ENCODE assay signal across 11 cellular contexts in genomic region chr11:67466962-67467771, GRCh38. TPM values are rescaled to one million over a fixed set of nuclear protein-coding genes. Genes with fewer than 3 reads are reported as not detected.
DNase-seq lines count a peak whose midpoint lies in the region; ATAC-seq and TF ChIP-seq lines count a peak whose summit lies in the region.
"Had no signal": no experiment of that assay in that cellular context is flagged by ENCODE, and none has a peak within 500 bp of the region (broad histone marks: within the 10 kb centered on the region; RNA-seq: fewer than 3 reads in every experiment).

No MANE protein-coding gene starts in this region.

- DNase-seq in GM23338 (ENCODE audit: low spot score) (no peak), epithelial cell of proximal tubule (ENCODE audit: low read depth) (no peak), sciatic nerve (ENCODE audit: low spot score) (no peak), omental fat pad (ENCODE audit: low spot score) (no peak)

- TF ChIP-seq CTCF in GM23338 (conservative IDR thresholded peaks at IDR 0.05; ENCODE audit: low read depth in 2 of 2) (no peak), SU-DHL-6 (IDR thresholded peaks at IDR 0.05; ENCODE audit: insufficient read depth, low read length, poor library complexity, severe bottlenecking) (no peak), epithelial cell of proximal tubule (conservative IDR thresholded peaks at IDR 0.05; ENCODE audit: low read depth, low read length) (no peak), omental fat pad (IDR thresholded peaks at IDR 0.05) (no peak)

- H3K4me1 ChIP-seq in GM23338 (ENCODE audit: insufficient read depth) (peaks cover 13% of the 10 kb centered on the region; the same call in 1 of the 2 replicates), skeletal muscle satellite cell (ENCODE audit: control insufficient read depth, insufficient read depth, low read length) (peaks cover 27% of the 10 kb centered on the region)

- H3K36me3 Mint-ChIP-seq in GM23338 (ENCODE audit: low read depth): no peaks in the 10 kb centered on the region; the same call in 2 of the 3 replicates

- H3F3A ChIP-seq in GM23338 (replicated peaks; ENCODE audit: low read depth) (no peaks in the 10 kb centered on the region), SU-DHL-6 (ENCODE audit: insufficient read depth) (peaks cover 37% of the 10 kb centered on the region)

- intact Hi-C loops in sciatic nerve (cut with DNase I): no loop called here

- H3K9me2 ChIP-seq in GM23338 (ENCODE audit: insufficient read depth): no peaks in the 10 kb centered on the region
- H3K9me2 ChIP-seq in SU-DHL-6 (replicated peaks; ENCODE audit: insufficient read depth, low read length): no peaks in the 10 kb centered on the region

- no peak overlapping the region for H3K4me3 ChIP-seq in GM23338
- peak overlapping the region; percentile 86 for H3K4me3 ChIP-seq in SU-DHL-6 (ENCODE audit: insufficient read depth, low read length, poor library complexity, severe bottlenecking)
- H3K4me3 ChIP-seq in epithelial cell of proximal tubule (ENCODE audit: low read depth, low read length): peak overlapping the region; percentile 84
- H3K4me3 ChIP-seq in skeletal muscle satellite cell (ENCODE audit: low read length): peak overlapping the region; percentile 91

- peak overlapping the region; percentile 88 for H3K4me3 Mint-ChIP-seq in GM23338

- no peak for ATAC-seq in GM23338
- no peak for ATAC-seq in sciatic nerve
- ATAC-seq in GM21825 (IDR thresholded peaks at IDR 0.05; ENCODE audit: unreplicated experiment): no peak
- no peak for ATAC-seq in omental fat pad (ENCODE audit: low FRiP score)

- H3K36me3 ChIP-seq in GM23338 (ENCODE audit: insufficient read depth) (no peaks in the 10 kb centered on the region), SU-DHL-6 (ENCODE audit: low read length) (no peaks in the 10 kb centered on the region), skeletal muscle satellite cell (ENCODE audit: insufficient read depth, low read length) (no peaks in the 10 kb centered on the region)

- H3K27me3 Mint-ChIP-seq in GM23338 (ENCODE audit: insufficient read depth, low read depth, poor library complexity): peaks cover 20% of the 10 kb centered on the region

- no peaks in the 10 kb centered on the region for H3K27me3 ChIP-seq in GM23338 (ENCODE audit: insufficient read depth)
- H3K27me3 ChIP-seq in SU-DHL-6 (ENCODE audit: low read length): no peaks in the 10 kb centered on the region
- peaks cover 4% of the 10 kb centered on the region for H3K27me3 ChIP-seq in skeletal muscle satellite cell (ENCODE audit: control insufficient read depth, insufficient read depth, low read length)
- H3K27me3 ChIP-seq: SJSA1 had no signal

- H4K20me1 ChIP-seq in GM23338 (replicated peaks; ENCODE audit: insufficient read depth) (no peaks in the 10 kb centered on the region), SU-DHL-6 (ENCODE audit: low read depth, low read length) (no peaks in the 10 kb centered on the region)

- H2AFZ ChIP-seq in GM23338: no peak overlapping the region
- no peak overlapping the region for H2AFZ ChIP-seq in SU-DHL-6 (ENCODE audit: low read depth, low read length, severe bottlenecking)

- no peak overlapping the region for H3K4me2 ChIP-seq in GM23338
- peak overlapping the region; percentile 89 for H3K4me2 ChIP-seq in SU-DHL-6 (ENCODE audit: low read depth, low read length, poor library complexity, severe bottlenecking)
- H3K4me2 ChIP-seq in skeletal muscle satellite cell (ENCODE audit: low read length): peak overlapping the region; percentile 94

- H3K27ac ChIP-seq in GM23338 (ENCODE audit: low read depth) (no peak overlapping the region), SU-DHL-6 (ENCODE audit: low read depth, low read length) (peak overlapping the region; percentile 94)
- H3K27ac ChIP-seq: SJSA1 had no signal

- H3K9me3 Mint-ChIP-seq in GM23338: no peaks in the 10 kb centered on the region

- H3K4me1 Mint-ChIP-seq in GM23338: peaks cover 15% of the 10 kb centered on the region

- H3K9me3 ChIP-seq in SU-DHL-6 (ENCODE audit: insufficient read depth, low read length) (no peaks in the 10 kb centered on the region), skeletal muscle satellite cell (replicated peaks; ENCODE audit: low read length) (no peaks in the 10 kb centered on the region)

- peak overlapping the region; percentile 65 for H3K27ac Mint-ChIP-seq in GM23338

- H3K9ac ChIP-seq in SU-DHL-6 (ENCODE audit: low read length) (peak overlapping the region; percentile 96), skeletal muscle satellite cell (ENCODE audit: low read depth, low read length) (no peak overlapping the region)

- H3K79me2 ChIP-seq in GM23338 (replicated peaks; ENCODE audit: insufficient read depth) (peaks cover 9% of the 10 kb centered on the region; the same call in 1 of the 2 replicates), SU-DHL-6 (ENCODE audit: insufficient read depth, low read length) (peaks cover 20% of the 10 kb centered on the region)

TF ChIP-seq in GM23338, 12 proteins besides CTCF, POLR2A, EP300 and RAD21:
- TF ChIP-seq ZNF114 (CRISPR knock-in tag; IDR thresholded peaks at IDR 0.05): no peak
- 0 out of 2 replicates have a peak, but pooled peaks have one; percentile 15 for TF ChIP-seq POLR2AphosphoS5 (IDR thresholded peaks at IDR 0.05; ENCODE audit: low read depth)
TF ChIP-seq in GM23338: peak in this region for 1.

RNA-seq across cellular contexts. Expression of gene TMEM134, which starts 1.9 kb away (rescaled TPM):
- 61.4 and 101 TPM in 2 replicates for total RNA-seq in GM23338 (2014; rRNA removed; shearing (Covaris generic))
- 64.7 and 69.2 TPM in 2 replicates for polyA plus RNA-seq in GM23338 (2016; fragmentation: Nextera tagmentation; extraction: Ambion mirVana)
- total RNA-seq in epithelial cell of proximal tubule (26.1 and 74.0 TPM in 2 replicates), sciatic nerve (49.9 TPM), omental fat pad (10 to 100 TPM; 33.6 to 56.6 (median 44.0) TPM)
- 15.0 and 30.8 TPM in 2 replicates for total RNA-seq in skeletal muscle satellite cell (2012; rRNA removed)

RNA-seq across cellular contexts. Expression of gene CABP4, which starts 12.0 kb away (rescaled TPM):
- total RNA-seq in GM23338 (2014; rRNA removed; shearing (Covaris generic)): 0.28 TPM in 1 of 2 replicates, not detected in the other
- polyA plus RNA-seq in GM23338 (2016; fragmentation: Nextera tagmentation; extraction: Ambion mirVana): not detected in 2 replicates
- total RNA-seq in epithelial cell of proximal tubule: not detected in 2 replicates
- total RNA-seq in skeletal muscle satellite cell (2012; rRNA removed): 1.1 TPM in 1 of 2 replicates, not detected in the other
- total RNA-seq in sciatic nerve: 2.5 TPM
- 1 to 10 TPM in 3 of 4 donors, under 1 TPM in 1; 0.65 to 4.6 (median 3.0) TPM for total RNA-seq in omental fat pad
- total RNA-seq: SJSA1 had no signal

RNA-seq across cellular contexts. Expression of gene GPR152, which starts 14.6 kb away (rescaled TPM):
- not detected in 2 replicates for total RNA-seq in GM23338 (2014; rRNA removed; shearing (Covaris generic))
- not detected in 2 replicates for polyA plus RNA-seq in GM23338 (2016; fragmentation: Nextera tagmentation; extraction: Ambion mirVana)
- total RNA-seq in epithelial cell of proximal tubule (not detected in 2 replicates), sciatic nerve (not detected), omental fat pad (not detected)
- total RNA-seq in skeletal muscle satellite cell (2012; rRNA removed): not detected in 2 replicates
- total RNA-seq: LHCN-M2, pulmonary artery endothelial cell, SJSA1 had no signal
- polyA plus RNA-seq: adipose tissue had no signal

RNA-seq across cellular contexts. Expression of gene AIP, which starts 15.7 kb away (rescaled TPM):
- total RNA-seq in GM23338 (2014; rRNA removed; shearing (Covaris generic)): 22.1 and 29.1 TPM in 2 replicates
- polyA plus RNA-seq in GM23338 (2016; fragmentation: Nextera tagmentation; extraction: Ambion mirVana): 32.1 and 33.3 TPM in 2 replicates
- total RNA-seq in epithelial cell of proximal tubule (62.0 and 63.4 TPM in 2 replicates), sciatic nerve (72.0 TPM), omental fat pad (10 to 100 TPM; 51.2 to 67.5 (median 62.1) TPM)
- 35.6 and 36.2 TPM in 2 replicates for total RNA-seq in skeletal muscle satellite cell (2012; rRNA removed)

RNA-seq across cellular contexts. Expression of gene CORO1B, which starts 23.9 kb away (rescaled TPM):
- 77.5 and 91.1 TPM in 2 replicates for total RNA-seq in GM23338 (2014; rRNA removed; shearing (Covaris generic))
- polyA plus RNA-seq in GM23338 (2016; fragmentation: Nextera tagmentation; extraction: Ambion mirVana): 61.5 and 69.5 TPM in 2 replicates
- 88.8 and 137 TPM in 2 replicates for total RNA-seq in epithelial cell of proximal tubule
- 75.4 and 91.5 TPM in 2 replicates for total RNA-seq in skeletal muscle satellite cell (2012; rRNA removed)
- total RNA-seq in sciatic nerve: 59.8 TPM
- total RNA-seq in omental fat pad: 10 to 100 TPM; 55.9 to 70.9 (median 63.9) TPM
